In the genomic region with DNA sequence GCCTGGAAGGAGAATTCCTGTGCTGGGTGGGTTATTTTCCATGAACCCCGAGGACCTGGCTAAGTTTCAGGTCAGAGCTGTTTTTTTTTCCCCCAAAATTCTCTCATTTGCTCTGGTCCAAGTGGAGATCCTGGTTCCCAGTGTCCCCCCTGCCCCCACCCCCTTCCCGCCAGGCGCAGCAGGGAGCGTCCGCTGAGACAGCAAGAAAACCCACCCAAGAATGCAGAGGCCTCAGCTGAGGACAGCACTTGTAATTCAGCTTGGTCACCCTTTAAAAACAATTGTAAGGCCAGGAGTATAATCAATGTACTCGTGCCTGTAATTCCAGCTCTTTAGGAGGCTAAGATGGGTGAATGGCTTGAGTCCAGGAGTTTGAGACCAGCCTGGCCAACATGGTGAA, we compare ENCODE assay signal across 1 cellular context.
TF ChIP-seq lines count a peak whose summit lies in the region.

No MANE protein-coding gene starts in this region.

TF ChIP-seq in H1, 55 proteins besides CTCF, POLR2A, EP300 and RAD21:
- TF ChIP-seq, protein P1, sequence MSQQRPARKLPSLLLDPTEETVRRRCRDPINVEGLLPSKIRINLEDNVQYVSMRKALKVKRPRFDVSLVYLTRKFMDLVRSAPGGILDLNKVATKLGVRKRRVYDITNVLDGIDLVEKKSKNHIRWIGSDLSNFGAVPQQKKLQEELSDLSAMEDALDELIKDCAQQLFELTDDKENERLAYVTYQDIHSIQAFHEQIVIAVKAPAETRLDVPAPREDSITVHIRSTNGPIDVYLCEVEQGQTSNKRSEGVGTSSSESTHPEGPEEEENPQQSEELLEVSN (IDR thresholded peaks at IDR 0.05): no peak
- TF ChIP-seq BCL11A (IDR thresholded peaks at IDR 0.05; ENCODE audit: low read depth in 2 of 2, low read length in 2 of 2): no peak
- TF ChIP-seq CTBP2 (IDR thresholded peaks at IDR 0.05; ENCODE audit: borderline replicate concordance, insufficient read depth, insufficient read length, low read length): no peak
- no peak for TF ChIP-seq TCF12 (IDR thresholded peaks at IDR 0.05; ENCODE audit: low read depth, low read length)
- TF ChIP-seq HDAC6 (IDR thresholded peaks at IDR 0.05; ENCODE audit: low read depth, low read length): no peak
- no peak for TF ChIP-seq CBX5 (IDR thresholded peaks at IDR 0.05; ENCODE audit: low read depth, low read length)
- TF ChIP-seq EZH2 (IDR thresholded peaks at IDR 0.05; ENCODE audit: low read depth, low read length, severe bottlenecking): no peak
- no peak for TF ChIP-seq CHD1 (IDR thresholded peaks at IDR 0.05; ENCODE audit: low read depth, low read length)
- TF ChIP-seq SIX5 (IDR thresholded peaks at IDR 0.05; ENCODE audit: low read depth, low read length): no peak
- TF ChIP-seq CREB1 (IDR thresholded peaks at IDR 0.05): no peak
- TF ChIP-seq POLR2AphosphoS5 (IDR thresholded peaks at IDR 0.05; ENCODE audit: low read depth, low read length): no peak
- no peak for TF ChIP-seq JUND (IDR thresholded peaks at IDR 0.05; ENCODE audit: low read length)
- no peak for TF ChIP-seq POU5F1 (IDR thresholded peaks at IDR 0.05; ENCODE audit: low read depth, low read length)
- TF ChIP-seq RBBP5 (IDR thresholded peaks at IDR 0.05; ENCODE audit: borderline replicate concordance, low read depth, low read length): no peak
